In genomic region chr15:29130461-29130860, GRCh38 we compare ENCODE assay signal across 28 cellular contexts.
"Had no signal": no experiment of that assay in that cellular context is flagged by ENCODE, and none has a peak within 500 bp of the region (broad histone marks: within the 10 kb centered on the region; RNA-seq: fewer than 3 reads in every experiment).

No MANE protein-coding gene starts in this region.

- H3K4me1 ChIP-seq: SJSA1 had no signal

- ATAC-seq: activated CD4-positive, alpha-beta T cell treated with anti-CD3 and anti-CD28 coated beads for 36 hours; activated CD4-positive, CD25-positive, alpha-beta regulatory T cell treated with anti-CD3 and anti-CD28 coated beads, Interleukin-2, amount 50 U/mL, for 24 hours; activated CD8-positive, alpha-beta T cell treated with anti-CD3 and anti-CD28 coated beads, Interleukin-2, amount 10 ng/mL, durations not matched to agents 7 days and 5 days; activated naive CD8-positive, alpha-beta T cell treated with anti-CD3 and anti-CD28 coated beads, Interleukin-2, amount 50 U/mL, for 24 hours; Panc1 had no signal

- DNase-seq: activated CD4-positive, alpha-beta T cell treated with anti-CD3 and anti-CD28 coated beads, Interleukin-2, amount 10 ng/mL, durations not matched to agents 7 days and 5 days; activated CD4-positive, alpha-beta T cell treated with anti-CD3 and anti-CD28 coated beads, Interleukin-2, amount 50 U/mL, for 48 hours; activated CD8-positive, alpha-beta T cell treated with anti-CD3 and anti-CD28 coated beads, Interleukin-2, amount 10 ng/mL, durations not matched to agents 7 days and 5 days; activated gamma-delta T cell; activated naive CD4-positive, alpha-beta T cell treated with anti-CD3 and anti-CD28 coated beads for 36 hours; activated naive CD8-positive, alpha-beta T cell treated with anti-CD3 and anti-CD28 coated beads, Interleukin-2, amount 50 U/mL, for 24 hours; activated T-cell treated with anti-CD3 and anti-CD28 coated beads, Interleukin-2, amount 50 U/mL, for 24 hours; anterior cingulate cortex; central memory CD4-positive, alpha-beta T cell; Kasumi-1; KG1; MG63; NCI-H1048; NCI-H1105 treated with DMSO at 0.1 percent for 48 hours; NCI-H1436; NCI-H1694; NCI-H1930; NCI-H2081 treated with DMSO at 0.1 percent for 48 hours; NCI-H2171; NCI-H510A; NCI-H526; NCI-H774; SHP77 treated with DMSO at 0.1 percent for 48 hours; SK-N-SH had no signal

- H3K36me3 ChIP-seq: MG63, SJSA1 had no signal

- H3K4me2 ChIP-seq: SK-N-SH had no signal

- H3K4me3 ChIP-seq: MG63, SJSA1 had no signal

- H3K27ac ChIP-seq: SJSA1 had no signal

- H3K27me3 ChIP-seq: MG63, SJSA1 had no signal

- H3K9ac ChIP-seq: SK-N-SH had no signal
